Comparison of ENCODE assay signal across 8 cellular contexts in genomic region chr11:69674267-69674885, GRCh38. TPM values are rescaled to one million over a fixed set of nuclear protein-coding genes. Genes with fewer than 3 reads are reported as not detected.
DNase-seq lines count a peak whose midpoint lies in the region; ATAC-seq and TF ChIP-seq lines count a peak whose summit lies in the region.

No MANE protein-coding gene starts in this region.

- DNase-seq in CD14-positive monocyte (ENCODE audit: low spot score) (no peak), fibroblast of mammary gland (ENCODE audit: low read depth) (peak; percentile 92), osteoblast (ENCODE audit: insufficient read length, low spot score, missing footprints) (peak; percentile 97), NCI-H526 treated with DMSO at 0.1 percent for 48 hours (lab: John Stamatoyannopoulos, UW) (no peak), left lobe of liver (ENCODE audit: low spot score) (no peak), NCI-H510A treated with DMSO at 0.1 percent for 48 hours (lab: John Stamatoyannopoulos, UW) (no peak)
- peak; percentile 15 to 25 for DNase-seq in activated CD4-positive, alpha-beta T cell treated with anti-CD3 and anti-CD28 coated beads, Interleukin-2, amount 50 U/mL, for 4 hours

- H3K9me3 Mint-ChIP-seq in CD14-positive monocyte, result no peaks in the 10 kb centered on the region

- H4K20me1 ChIP-seq in osteoblast (ENCODE audit: insufficient read depth, low read length), result peaks cover 16% of the 10 kb centered on the region

- peak overlapping the region; percentile 95 for H3K27ac ChIP-seq in osteoblast (ENCODE audit: low read depth, low read length)

- H3K79me2 ChIP-seq in osteoblast (ENCODE audit: insufficient read depth, low read length), result peaks cover 45% of the 10 kb centered on the region

- peak overlapping the region; percentile 90 to 93 for H3K4me3 Mint-ChIP-seq in CD14-positive monocyte

- H3K4me3 ChIP-seq in fibroblast of mammary gland (ENCODE audit: control insufficient read depth, low read depth, low read length), result peak overlapping the region; percentile 75
- H3K4me3 ChIP-seq in osteoblast (ENCODE audit: insufficient read depth, low read length), result peak overlapping the region; percentile 98

- peak overlapping the region; percentile 83 to 98 (median 91) for H3K27ac Mint-ChIP-seq in CD14-positive monocyte

- no peak for TF ChIP-seq CTCF in CD14-positive monocyte (IDR thresholded peaks at IDR 0.05)
- no peak for TF ChIP-seq CTCF in fibroblast of mammary gland (conservative IDR thresholded peaks at IDR 0.05; ENCODE audit: control insufficient read depth, insufficient read depth, low read depth, low read length)
- no peak for TF ChIP-seq CTCF in osteoblast (IDR thresholded peaks at IDR 0.05; ENCODE audit: extremely low read depth, low read depth, low read length)

- peaks cover 20% of the 10 kb centered on the region for H3K4me1 ChIP-seq in osteoblast (ENCODE audit: insufficient read depth, low read length)

- H2AFZ ChIP-seq in osteoblast (ENCODE audit: low read length), result peak overlapping the region; percentile 79

- peaks cover 4% of the 10 kb centered on the region for H3K27me3 ChIP-seq in osteoblast (ENCODE audit: insufficient read depth, low read length)

- H3K4me1 Mint-ChIP-seq in CD14-positive monocyte, result peaks cover 23% of the 10 kb centered on the region

- no peaks in the 10 kb centered on the region for H3K9me3 ChIP-seq in osteoblast (ENCODE audit: low read depth, low read length)

- peaks cover 26 to 38% of the 10 kb centered on the region in 2 donors for H3K36me3 Mint-ChIP-seq in CD14-positive monocyte

- peak; percentile 2 for ATAC-seq in HG03280 (IDR thresholded peaks at IDR 0.05; ENCODE audit: unreplicated experiment)
- no peak for ATAC-seq in left lobe of liver

- H3K4me2 ChIP-seq in osteoblast (ENCODE audit: insufficient read depth, low read length), result peak overlapping the region; percentile 81

- peaks cover 5 to 25% (median 14%) of the 10 kb centered on the region in 3 donors for H3K27me3 Mint-ChIP-seq in CD14-positive monocyte (ENCODE audit: low read depth in 3 of 3)

- intact Hi-C loops in CD14-positive monocyte (cut with micrococcal nuclease), result loop anchor here (2.0 to 10.0 kb wide), 2 partner anchors 378 to 380 kb away; partner anchors contain the start of gene MYEOV (in 1 of the 2)

- peaks cover 31% of the 10 kb centered on the region for H3K36me3 ChIP-seq in osteoblast (ENCODE audit: insufficient read depth, low read length)

RNA-seq across cellular contexts. Expression of gene LTO1, which starts 0.8 kb away (rescaled TPM):
- 1 to 10 TPM; 3.9 to 5.2 TPM for polyA plus RNA-seq in CD14-positive monocyte
- 21.8 and 24.6 TPM in 2 replicates for total RNA-seq in osteoblast
- total RNA-seq in left lobe of liver, result 7.6 TPM

RNA-seq across cellular contexts. Expression of gene FGF19, which starts 29.4 kb away (rescaled TPM):
- not detected for polyA plus RNA-seq in CD14-positive monocyte
- total RNA-seq in osteoblast, result not detected in 2 replicates
- total RNA-seq in left lobe of liver, result 0.15 TPM

RNA-seq across cellular contexts. Expression of gene CCND1, which starts 33.4 kb away (rescaled TPM):
- not detected for polyA plus RNA-seq in CD14-positive monocyte
- 187 and 237 TPM in 2 replicates for total RNA-seq in osteoblast
- total RNA-seq in left lobe of liver, result 82.6 TPM

Comparison
In these comparisons a context has a peak if more than half of its experiments do, and no peak if none do; other contexts are left out.
1. DNase-seq: peak in activated CD4-positive, alpha-beta T cell treated with anti-CD3 and anti-CD28 coated beads, Interleukin-2, amount 50 U/mL, for 4 hours (2 of 2), fibroblast of mammary gland (single experiment) and osteoblast (single experiment); none in CD14-positive monocyte (single experiment), NCI-H526 treated with DMSO at 0.1 percent for 48 hours (single experiment), left lobe of liver (single experiment) and NCI-H510A treated with DMSO at 0.1 percent for 48 hours (single experiment).